Comparison of ENCODE assay signal across 30 cellular contexts in genomic region chr12:112184056-112184887, GRCh38. TPM values are rescaled to one million over a fixed set of nuclear protein-coding genes. Genes with fewer than 3 reads are reported as not detected.
DNase-seq lines count a peak whose midpoint lies in the region; ATAC-seq, FAIRE-seq and TF ChIP-seq lines count a peak whose summit lies in the region.
"Had no signal": no experiment of that assay in that cellular context is flagged by ENCODE, and none has a peak within 500 bp of the region (broad histone marks: within the 10 kb centered on the region; RNA-seq: fewer than 3 reads in every experiment).

No MANE protein-coding gene starts in this region.

- H3K27me3 ChIP-seq in upper lobe of right lung = no peaks in the 10 kb centered on the region
- H3K27me3 ChIP-seq: body of pancreas, MG63, pancreas had no signal

- no peak for FAIRE-seq in kidney (lab: Jason Lieb, UNC)
- FAIRE-seq: endothelial cell of umbilical vein, pancreas, urothelium cell line had no signal

- peaks cover 0 to 4% of the 10 kb centered on the region in 2 donors for H3K36me3 Mint-ChIP-seq in activated naive CD4-positive, alpha-beta T cell treated with anti-CD3 and anti-CD28 coated beads, Interleukin-2, amount 50 U/mL, for 72 hours

- intact Hi-C loops in kidney (cut with DNase I) (no loop called here), upper lobe of right lung (cut with DNase I) (no loop called here)

- peak overlapping the region; percentile 55 to 57 for H3K27ac Mint-ChIP-seq in activated naive CD4-positive, alpha-beta T cell treated with anti-CD3 and anti-CD28 coated beads, Interleukin-2, amount 50 U/mL, for 72 hours
- H3K27ac Mint-ChIP-seq: CD14-positive monocyte; stimulated activated memory B cell treated with anti-CD40 and anti-IgM and Interleukin-4, amounts not matched to agents 10 μg/mL and 1 μg/mL and 100 μg/mL, for 72 hours; T-helper 17 cell had no signal

- no peak for ATAC-seq in activated naive CD4-positive, alpha-beta T cell treated with anti-CD3 and anti-CD28 coated beads, Interleukin-2, amount 50 U/mL, for 72 hours
- ATAC-seq in upper lobe of right lung = peak; percentile 25
- ATAC-seq: body of pancreas, Panc1, pancreas, T-helper 17 cell had no signal

- peak overlapping the region; percentile 97 for H3K27ac ChIP-seq in caudate nucleus (ENCODE audit: low read depth, low read length)
- no peak overlapping the region for H3K27ac ChIP-seq in kidney (ENCODE audit: low read depth in 2 of 2, low read length in 2 of 2)
- H3K27ac ChIP-seq in upper lobe of right lung = no peak overlapping the region
- H3K27ac ChIP-seq: 22Rv1, body of pancreas, left ventricle myocardium inferior, pancreas, skin epidermis had no signal

- no peak for DNase-seq in activated naive CD4-positive, alpha-beta T cell treated with anti-CD3 and anti-CD28 coated beads, Interleukin-2, amount 50 U/mL, for 72 hours (ENCODE audit: low spot score in 2 of 2)
- no peak for DNase-seq in activated naive CD4-positive, alpha-beta T cell treated with anti-CD3 and anti-CD28 coated beads, Interleukin-2, amount 50 U/mL, for 16 hours
- DNase-seq in caudate nucleus (lab: John Stamatoyannopoulos, UW) = no peak
- DNase-seq in kidney = peak; percentile 72
- DNase-seq in upper lobe of right lung = no peak
- DNase-seq in HK-2 (ENCODE audit: unreplicated experiment) = no peak
- DNase-seq in T1000 (lab: John Stamatoyannopoulos, UW) = no peak
- DNase-seq in GDM1 (lab: John Stamatoyannopoulos, UW) = no peak
- DNase-seq: activated CD4-positive, alpha-beta T cell treated with anti-CD3 and anti-CD28 coated beads, Interleukin-2, amount 50 U/mL, for 4 hours; body of pancreas; Caco-2; KG1; left ventricle myocardium inferior; mesendoderm; MG63; NCI-H1105; NCI-H2029 treated with DMSO at 0.1 percent for 48 hours; NCI-H526; NK-92 treated with Interleukin-12 subunit alpha and Interleukin-12 subunit beta, amount 100 ng/mL, for 24 hours; Right ventricle myocardium superior; T-helper 17 cell had no signal

- TF ChIP-seq CTCF in kidney (IDR thresholded peaks at IDR 0.05; ENCODE audit: borderline replicate concordance, extremely low read depth, insufficient read depth) = no peak
- no peak for TF ChIP-seq CTCF in upper lobe of right lung (IDR thresholded peaks at IDR 0.05)

- H3K9ac ChIP-seq in kidney (ENCODE audit: low read length in 2 of 2) = no peak overlapping the region

- no peaks in the 10 kb centered on the region for H3K9me3 Mint-ChIP-seq in activated naive CD4-positive, alpha-beta T cell treated with anti-CD3 and anti-CD28 coated beads, Interleukin-2, amount 50 U/mL, for 72 hours
- H3K9me3 Mint-ChIP-seq: stimulated activated memory B cell treated with anti-CD40 and anti-IgM and Interleukin-4, amounts not matched to agents 10 μg/mL and 1 μg/mL and 100 μg/mL, for 72 hours had no signal

- H3K36me3 ChIP-seq in kidney (ENCODE audit: control insufficient read depth in 1 of 2, insufficient read depth in 2 of 2, low read length in 2 of 2) (peaks cover 12 to 14% of the 10 kb centered on the region in 2 donors), upper lobe of right lung (peaks cover 60% of the 10 kb centered on the region)

- H3K4me3 ChIP-seq in kidney (ENCODE audit: low read length in 2 of 2) (no peak overlapping the region), upper lobe of right lung (no peak overlapping the region)
- H3K4me3 ChIP-seq: body of pancreas, HAP-1, left ventricle myocardium inferior, MG63, pancreas, skin epidermis had no signal

- H3K9me3 ChIP-seq in kidney (ENCODE audit: control insufficient read depth in 1 of 2, low read length in 2 of 2) (no peaks in the 10 kb centered on the region), upper lobe of right lung (no peaks in the 10 kb centered on the region)
- H3K9me3 ChIP-seq: body of pancreas, Caco-2, HAP-1, left ventricle myocardium inferior, MG63, pancreas had no signal

- H3K4me1 ChIP-seq in kidney (ENCODE audit: control insufficient read depth in 1 of 2, insufficient read depth in 1 of 2, low read depth in 1 of 2, low read length in 2 of 2) = no peaks in the 10 kb centered on the region
- no peaks in the 10 kb centered on the region for H3K4me1 ChIP-seq in upper lobe of right lung
- H3K4me1 ChIP-seq: body of pancreas, Caco-2, left ventricle myocardium inferior, pancreas had no signal

RNA-seq across cellular contexts. Expression of gene TRAFD1, which starts 58.9 kb away (rescaled TPM):
- total RNA-seq in activated naive CD4-positive, alpha-beta T cell treated with anti-CD3 and anti-CD28 coated beads, Interleukin-2, amount 50 U/mL, for 72 hours = 10 to 100 TPM; 59.6 to 74.3 TPM
- total RNA-seq in kidney (27.1 TPM), upper lobe of right lung (35.3 TPM)
- 16.4 TPM for polyA plus RNA-seq in kidney (ENCODE audit: insufficient read depth, low read depth, low replicate concordance)
